ENCODE assay signal across 27 cellular contexts in genomic region chr5:174198541-174198940, GRCh38.
"Had no signal": no experiment of that assay in that cellular context is flagged by ENCODE, and none has a peak within 500 bp of the region (broad histone marks: within the 10 kb centered on the region; RNA-seq: fewer than 3 reads in every experiment).

No MANE protein-coding gene starts in this region.

- H3K4me3 Mint-ChIP-seq: naive thymus-derived CD8-positive, alpha-beta T cell; nephron; neural crest cell; stimulated activated effector memory CD8-positive, alpha-beta T cell treated with anti-CD3 and anti-CD28 coated beads, Interleukin-12 subunit alpha, Interleukin-12 subunit beta, amount 100 ng/mL, for 72 hours; stimulated activated naive CD8-positive, alpha-beta T cell treated with anti-CD3 and anti-CD28 coated beads, Interleukin-15, Interleukin-2, amounts not matched to agents 100 ng/mL and 50 ng/mL, for 24 hours had no signal

- DNase-seq: kidney glomerular epithelial cell; left colon; left lung; lower lobe of right lung; mammary epithelial cell; mesenchymal stem cell; naive thymus-derived CD8-positive, alpha-beta T cell; pancreas; retina; right cardiac atrium; sigmoid colon; small intestine; spleen; stimulated activated CD4-positive, alpha-beta T cell treated with anti-CD3 and anti-CD28 coated beads, Interleukin-4, amount 100 ng/mL, for 24 hours; stimulated activated naive CD4-positive, alpha-beta T cell; tibial artery; trophoblast cell; upper lobe of right lung had no signal

- H3K27ac ChIP-seq: left lung, lower lobe of right lung, pancreas, prostate gland, sigmoid colon, spleen, suprapubic skin, thoracic aorta, tibial artery, upper lobe of right lung had no signal

- H3K9me3 ChIP-seq: lower lobe of right lung, pancreas, prostate gland, sigmoid colon, suprapubic skin, thoracic aorta, tibial artery, upper lobe of right lung had no signal

- H3K4me1 Mint-ChIP-seq: naive thymus-derived CD8-positive, alpha-beta T cell; nephron; neural crest cell; stimulated activated effector memory CD8-positive, alpha-beta T cell treated with anti-CD3 and anti-CD28 coated beads, Interleukin-12 subunit alpha, Interleukin-12 subunit beta, amount 100 ng/mL, for 72 hours had no signal

- H3K27ac Mint-ChIP-seq: naive thymus-derived CD8-positive, alpha-beta T cell; nephron; stimulated activated effector memory CD8-positive, alpha-beta T cell treated with anti-CD3 and anti-CD28 coated beads, Interleukin-12 subunit alpha, Interleukin-12 subunit beta, amount 100 ng/mL, for 72 hours; stimulated activated naive CD8-positive, alpha-beta T cell treated with anti-CD3 and anti-CD28 coated beads, Interleukin-15, Interleukin-2, amounts not matched to agents 100 ng/mL and 50 ng/mL, for 24 hours had no signal

- H3K36me3 ChIP-seq: left lung, lower lobe of right lung, pancreas, prostate gland, sigmoid colon, spleen, suprapubic skin, thoracic aorta, tibial artery, upper lobe of right lung had no signal

- FAIRE-seq: keratinocyte, pancreas, small intestine, urothelium cell line had no signal

- ATAC-seq: left colon; left lung; lower lobe of right lung; naive thymus-derived CD8-positive, alpha-beta T cell; pancreas; right cardiac atrium; upper lobe of right lung had no signal

- H3K9me3 Mint-ChIP-seq: stimulated activated naive CD8-positive, alpha-beta T cell treated with anti-CD3 and anti-CD28 coated beads, Interleukin-15, Interleukin-2, amounts not matched to agents 100 ng/mL and 50 ng/mL, for 24 hours had no signal

- H3K4me3 ChIP-seq: left lung, lower lobe of right lung, pancreas, prostate gland, sigmoid colon, spleen, suprapubic skin, thoracic aorta, tibial artery, upper lobe of right lung had no signal

- H3K36me3 Mint-ChIP-seq: naive thymus-derived CD8-positive, alpha-beta T cell; stimulated activated effector memory CD8-positive, alpha-beta T cell treated with anti-CD3 and anti-CD28 coated beads, Interleukin-12 subunit alpha, Interleukin-12 subunit beta, amount 100 ng/mL, for 72 hours had no signal

- H3K4me1 ChIP-seq: left lung, lower lobe of right lung, pancreas, prostate gland, sigmoid colon, spleen, suprapubic skin, tibial artery, upper lobe of right lung had no signal

- H3K27me3 ChIP-seq: left lung, pancreas, upper lobe of right lung had no signal
